30 cellular contexts compared by ENCODE assay signal in genomic region chr16:69307091-69307490, GRCh38. TPM values are rescaled to one million over a fixed set of nuclear protein-coding genes. Genes with fewer than 3 reads are reported as not detected.
A peak's percentile ranks its signal among the peaks of the same experiment; 100 is the strongest.
DNase-seq lines count a peak whose midpoint lies in the region; ATAC-seq, FAIRE-seq and TF ChIP-seq lines count a peak whose summit lies in the region.
"Had no signal": no experiment of that assay in that cellular context is flagged by ENCODE, and none has a peak within 500 bp of the region (broad histone marks: within the 10 kb centered on the region; RNA-seq: fewer than 3 reads in every experiment).

No MANE protein-coding gene starts in this region.

- no peaks in the 10 kb centered on the region for H3K27me3 ChIP-seq in HepG2 (ENCODE audit: control insufficient read depth in 1 of 2, insufficient read depth in 2 of 2, low read length in 2 of 2)
- no peaks in the 10 kb centered on the region for H3K27me3 ChIP-seq in right lobe of liver
- H3K27me3 ChIP-seq: BE2C, BLaER1 had no signal

- H3K9me3 Mint-ChIP-seq in type B pancreatic cell = no peaks in the 10 kb centered on the region
- H3K9me3 Mint-ChIP-seq: CD14-positive monocyte; CD4-positive, alpha-beta memory T cell; CD8-positive, alpha-beta memory T cell had no signal

- BruUV-seq in HepG2 (replicated peaks; lab: Mats Ljungman, UMichigan) = no TSS peak

- peaks cover 9% of the 10 kb centered on the region for H3K4me1 ChIP-seq in HepG2 (ENCODE audit: insufficient read depth, low read length)
- H3K4me1 ChIP-seq in right lobe of liver = peaks cover 0 to 2% (median under 1%) of the 10 kb centered on the region in 4 donors

- POLR2A ChIA-PET in HepG2 (lab: Yijun Ruan, JAX) = no interaction called here

- no peak overlapping the region for H2AFZ ChIP-seq in HepG2 (ENCODE audit: low read length)

- CTCF ChIA-PET in HepG2 (lab: Yijun Ruan, JAX; ENCODE audit: low intra/inter-chr PET ratio, low total read pairs) = no interaction called here

- peaks cover 4% of the 10 kb centered on the region for H3K79me2 ChIP-seq in HepG2 (ENCODE audit: insufficient read depth, low read length)

- TF ChIP-seq POLR2A in HepG2 (IDR thresholded peaks at IDR 0.05; ENCODE audit: insufficient read depth in 1 of 2, low read depth in 2 of 2, low read length in 2 of 2) (no peak), right lobe of liver (IDR thresholded peaks at IDR 0.05) (no peak)

- 0 out of 2 replicates have a peak, but pooled peaks cover 3% of the 10 kb centered on the region for H4K20me1 ChIP-seq in HepG2 (ENCODE audit: insufficient read depth, low read length)

- FAIRE-seq in HepG2 (lab: Jason Lieb, UNC) = no peak
- FAIRE-seq: A204.1, GM12878, GM12892, GM18507 had no signal

- no peaks in the 10 kb centered on the region for H3K27me3 Mint-ChIP-seq in type B pancreatic cell
- H3K27me3 Mint-ChIP-seq: CD4-positive, alpha-beta memory T cell; CD4-positive, CD25-positive, alpha-beta regulatory T cell; CD8-positive, alpha-beta memory T cell had no signal

- no peak for TF ChIP-seq CTCF in HepG2 (CRISPR knock-in tag; IDR thresholded peaks at IDR 0.05)
- TF ChIP-seq CTCF in right lobe of liver (IDR thresholded peaks at IDR 0.05) = no peak
- TF ChIP-seq CTCF in type B pancreatic cell (conservative IDR thresholded peaks at IDR 0.05) = no peak

- peaks cover 13% of the 10 kb centered on the region for H3K4me1 Mint-ChIP-seq in type B pancreatic cell (ENCODE audit: unreplicated experiment)

- ATAC-seq in HepG2 (no peak), right lobe of liver (no peak), HG03439 (IDR thresholded peaks at IDR 0.05; ENCODE audit: unreplicated experiment) (no peak)
- ATAC-seq: GM12878 had no signal

- in situ Hi-C loops in HepG2 (cut with HindIII; ENCODE audit: extremely low pct_ligation_motif_present, low pct_unique_long_range_greater_than_20kb) = no loop called here

- no peak overlapping the region for H3K4me3 Mint-ChIP-seq in type B pancreatic cell
- H3K4me3 Mint-ChIP-seq: CD14-positive monocyte; CD4-positive, alpha-beta memory T cell had no signal

- peak overlapping the region; percentile 21 for H3K27ac Mint-ChIP-seq in type B pancreatic cell
- H3K27ac Mint-ChIP-seq: CD14-positive monocyte; CD4-positive, CD25-positive, alpha-beta regulatory T cell had no signal

- no peak for TF ChIP-seq RAD21 in HepG2 (CRISPR knock-in tag; IDR thresholded peaks at IDR 0.05)

- H3K9ac ChIP-seq in HepG2 (ENCODE audit: insufficient read depth, low read depth, low read length) = no peak overlapping the region
- H3K9ac ChIP-seq: BLaER1 had no signal

- 76% methylated on average over 1 of the region's 1 CpG for WGBS in HepG2 (ENCODE audit: low lambda C conversion rate)
- 57% methylated on average over 1 of the region's 1 CpG for WGBS in right lobe of liver (ENCODE audit: insufficient coverage, low coverage, low lambda C conversion rate, missing lambda C conversion rate)

- H3K27ac ChIP-seq in HepG2 (ENCODE audit: extremely low read length, insufficient read depth, low read length) (no peak overlapping the region), right lobe of liver (no peak overlapping the region)
- H3K27ac ChIP-seq: BLaER1 had no signal

- H3K9me3 ChIP-seq in HepG2 (ENCODE audit: low read length) (no peaks in the 10 kb centered on the region), right lobe of liver (no peaks in the 10 kb centered on the region)
- H3K9me3 ChIP-seq: BE2C, BLaER1 had no signal

- H3K4me2 ChIP-seq in HepG2 (ENCODE audit: low read depth, low read length) = no peak overlapping the region
- H3K4me2 ChIP-seq: BLaER1 had no signal

- DNase-seq in HepG2 (ENCODE audit: low spot score) (no peak), right lobe of liver (no peak), fibroblast of gingiva (ENCODE audit: low read depth) (peak; percentile 62), type B pancreatic cell (ENCODE audit: extremely low spot score, unreplicated experiment) (no peak), SKM-1 (lab: John Stamatoyannopoulos, UW; ENCODE audit: unreplicated experiment) (no peak)
- DNase-seq: 8988T; ACHN; BE2C; C1 segment of cervical spinal cord; CD4-positive, alpha-beta memory T cell; CD4-positive, CD25-positive, alpha-beta regulatory T cell; CD8-positive, alpha-beta memory T cell; COR-L47; DMS 273 treated with DMSO at 0.1 percent for 48 hours; DMS153; DMS53; DMS79; DND-41; EL; GDM1 had no signal

- H3K4me3 ChIP-seq in HepG2 (replicated peaks in 1 of 3; ENCODE audit: insufficient read depth in 1 of 3, low read depth in 2 of 3, low read length in 3 of 3) (no peak overlapping the region), right lobe of liver (no peak overlapping the region)
- H3K4me3 ChIP-seq: BLaER1, GM12878 had no signal

- H3K36me3 ChIP-seq in HepG2 (replicated peaks in 1 of 2; ENCODE audit: control insufficient read depth in 1 of 2, insufficient read depth in 2 of 2, low read length in 2 of 2) (peaks cover 2 to 4% of the 10 kb centered on the region in 2 experiments; a peak in 3 of 5 replicates), right lobe of liver (peaks cover 0 to under 1% (median 0%) of the 10 kb centered on the region in 4 donors)

- TF ChIP-seq EP300 in HepG2 (IDR thresholded peaks at IDR 0.05; ENCODE audit: low read depth in 2 of 2, low read length in 2 of 2) = no peak
- TF ChIP-seq EP300 in HepG2 (CRISPR knock-in tag; IDR thresholded peaks at IDR 0.05; ENCODE audit: borderline replicate concordance) = no peak

- intact Hi-C loops in HepG2 (cut with micrococcal nuclease; ENCODE audit: unreplicated experiment) = no loop called here
- intact Hi-C loops in right lobe of liver (cut with DNase I) = no loop called here

- H3K36me3 Mint-ChIP-seq in type B pancreatic cell = peaks cover 6% of the 10 kb centered on the region

RNA-seq across cellular contexts. Expression of gene VPS4A, which starts 4.1 kb away (rescaled TPM):
- total RNA-seq in HepG2 (2016; rRNA removed; fragmentation: Illumina TruSeq; extraction: Trizol) (21.0 and 27.9 TPM in 2 replicates), right lobe of liver (10 to 100 TPM in 5 of 6 experiments, 1 to 10 TPM in 1; 9.6 to 15.3 (median 12.3) TPM), type B pancreatic cell (ENCODE audit: low replicate concordance) (23.2 and 31.2 TPM in 2 replicates)
- total RNA-seq in HepG2 (2016; cell fraction: cytosol; rRNA removed; fragmentation: Illumina TruSeq; extraction: Trizol; ENCODE audit: low read depth) = 22.9 and 26.6 TPM in 2 replicates
- 20.6 and 26.3 TPM in 2 replicates for total RNA-seq in HepG2 (2016; cell fraction: insoluble cytoplasmic fraction; rRNA removed; fragmentation: Illumina TruSeq; extraction: Trizol)
- total RNA-seq in HepG2 (2016; cell fraction: membrane; rRNA removed; fragmentation: Illumina TruSeq; extraction: Trizol) = 35.0 and 37.1 TPM in 2 replicates
- total RNA-seq in HepG2 (2016; cell fraction: nucleus; rRNA removed; fragmentation: Illumina TruSeq; extraction: Trizol) = 20.1 and 24.2 TPM in 2 replicates
- polyA plus RNA-seq in HepG2 (2011; rRNA removed) = 13.2 and 15.7 TPM in 2 replicates
- polyA plus RNA-seq in HepG2 (2011; cell fraction: cytosol; rRNA removed) = 13.5 TPM in 2 replicates
- polyA plus RNA-seq in HepG2 (2011; cell fraction: nucleus; rRNA removed) = 19.8 and 23.6 TPM in 2 replicates
- polyA plus RNA-seq in HepG2 (2012) = 35.1 and 39.0 TPM in 2 replicates
- polyA plus RNA-seq in HepG2 (2016; cell fraction: cytosol; fragmentation: Illumina TruSeq; extraction: Trizol; ENCODE audit: low read depth) = 17.7 and 22.9 TPM in 2 replicates
- 25.9 and 27.3 TPM in 2 replicates for polyA plus RNA-seq in HepG2 (2016; cell fraction: insoluble cytoplasmic fraction; fragmentation: Illumina TruSeq; extraction: Trizol; ENCODE audit: low read depth)
- polyA plus RNA-seq in HepG2 (2016; cell fraction: membrane; fragmentation: Illumina TruSeq; extraction: Trizol; ENCODE audit: low read depth) = 29.1 and 33.5 TPM in 2 replicates
- polyA plus RNA-seq in HepG2 (2016; cell fraction: nucleus; fragmentation: Illumina TruSeq; extraction: Trizol; ENCODE audit: insufficient read depth, low read depth) = 40.5 and 45.1 TPM in 2 replicates
- polyA minus RNA-seq in HepG2 (2011; rRNA and poly(A)+ RNA removed; ENCODE audit: low replicate concordance) = 26.2 and 31.9 TPM in 2 replicates
- polyA minus RNA-seq in HepG2 (2011; cell fraction: cytosol; rRNA and poly(A)+ RNA removed) = 8.4 and 11.2 TPM in 2 replicates
- 15.3 and 19.3 TPM in 2 replicates for polyA minus RNA-seq in HepG2 (2011; cell fraction: nucleus; rRNA and poly(A)+ RNA removed)

RNA-seq across cellular contexts. Expression of gene PDF, which starts 23.3 kb away (rescaled TPM):
- total RNA-seq in HepG2 (2016; rRNA removed; fragmentation: Illumina TruSeq; extraction: Trizol) = 26.8 and 48.8 TPM in 2 replicates
- total RNA-seq in HepG2 (2016; cell fraction: cytosol; rRNA removed; fragmentation: Illumina TruSeq; extraction: Trizol; ENCODE audit: low read depth) = 18.2 and 24.6 TPM in 2 replicates
- 28.5 and 44.0 TPM in 2 replicates for total RNA-seq in HepG2 (2016; cell fraction: insoluble cytoplasmic fraction; rRNA removed; fragmentation: Illumina TruSeq; extraction: Trizol)
- 38.4 and 44.7 TPM in 2 replicates for total RNA-seq in HepG2 (2016; cell fraction: membrane; rRNA removed; fragmentation: Illumina TruSeq; extraction: Trizol)
- total RNA-seq in HepG2 (2016; cell fraction: nucleus; rRNA removed; fragmentation: Illumina TruSeq; extraction: Trizol) = 29.9 and 30.3 TPM in 2 replicates
- polyA plus RNA-seq in HepG2 (2011; rRNA removed) = 12.4 and 15.5 TPM in 2 replicates
- 22.8 and 23.1 TPM in 2 replicates for polyA plus RNA-seq in HepG2 (2011; cell fraction: cytosol; rRNA removed)
- 24.7 and 25.0 TPM in 2 replicates for polyA plus RNA-seq in HepG2 (2011; cell fraction: nucleus; rRNA removed)
- 6.4 and 8.7 TPM in 2 replicates for polyA plus RNA-seq in HepG2 (2012)
- 23.5 and 29.1 TPM in 2 replicates for polyA plus RNA-seq in HepG2 (2016; cell fraction: cytosol; fragmentation: Illumina TruSeq; extraction: Trizol; ENCODE audit: low read depth)
- polyA plus RNA-seq in HepG2 (2016; cell fraction: insoluble cytoplasmic fraction; fragmentation: Illumina TruSeq; extraction: Trizol; ENCODE audit: low read depth) = 23.7 and 27.1 TPM in 2 replicates
- 21.1 and 25.6 TPM in 2 replicates for polyA plus RNA-seq in HepG2 (2016; cell fraction: membrane; fragmentation: Illumina TruSeq; extraction: Trizol; ENCODE audit: low read depth)
- 37.8 and 54.6 TPM in 2 replicates for polyA plus RNA-seq in HepG2 (2016; cell fraction: nucleus; fragmentation: Illumina TruSeq; extraction: Trizol; ENCODE audit: insufficient read depth, low read depth)
- 4.4 and 16.0 TPM in 2 replicates for polyA minus RNA-seq in HepG2 (2011; rRNA and poly(A)+ RNA removed; ENCODE audit: low replicate concordance)
- polyA minus RNA-seq in HepG2 (2011; cell fraction: cytosol; rRNA and poly(A)+ RNA removed) = 15.6 and 19.5 TPM in 2 replicates
- 6.3 and 19.4 TPM in 2 replicates for polyA minus RNA-seq in HepG2 (2011; cell fraction: nucleus; rRNA and poly(A)+ RNA removed)
- 10 to 100 TPM; 13.5 to 38.5 (median 15.7) TPM for total RNA-seq in right lobe of liver
- 14.6 and 19.0 TPM in 2 replicates for total RNA-seq in type B pancreatic cell (ENCODE audit: low replicate concordance)

RNA-seq across cellular contexts. Expression of gene COG8, which starts 32.3 kb away (rescaled TPM):
- total RNA-seq in HepG2 (2016; rRNA removed; fragmentation: Illumina TruSeq; extraction: Trizol) (52.1 and 55.3 TPM in 2 replicates), right lobe of liver (10 to 100 TPM; 16.0 to 35.5 (median 25.3) TPM), type B pancreatic cell (ENCODE audit: low replicate concordance) (42.5 and 57.3 TPM in 2 replicates)
- 10.7 and 10.9 TPM in 2 replicates for total RNA-seq in HepG2 (2016; cell fraction: cytosol; rRNA removed; fragmentation: Illumina TruSeq; extraction: Trizol; ENCODE audit: low read depth)
- total RNA-seq in HepG2 (2016; cell fraction: insoluble cytoplasmic fraction; rRNA removed; fragmentation: Illumina TruSeq; extraction: Trizol) = 51.4 and 55.0 TPM in 2 replicates
- total RNA-seq in HepG2 (2016; cell fraction: membrane; rRNA removed; fragmentation: Illumina TruSeq; extraction: Trizol) = 19.3 and 21.7 TPM in 2 replicates
- total RNA-seq in HepG2 (2016; cell fraction: nucleus; rRNA removed; fragmentation: Illumina TruSeq; extraction: Trizol) = 36.9 and 39.9 TPM in 2 replicates
- polyA plus RNA-seq in HepG2 (2011; rRNA removed) = 45.5 and 53.9 TPM in 2 replicates
- 41.6 and 42.2 TPM in 2 replicates for polyA plus RNA-seq in HepG2 (2011; cell fraction: cytosol; rRNA removed)
- 54.2 and 55.8 TPM in 2 replicates for polyA plus RNA-seq in HepG2 (2011; cell fraction: nucleus; rRNA removed)
- 25.6 and 25.8 TPM in 2 replicates for polyA plus RNA-seq in HepG2 (2012)
- 4.5 and 4.6 TPM in 2 replicates for polyA plus RNA-seq in HepG2 (2016; cell fraction: cytosol; fragmentation: Illumina TruSeq; extraction: Trizol; ENCODE audit: low read depth)
- 43.6 and 45.3 TPM in 2 replicates for polyA plus RNA-seq in HepG2 (2016; cell fraction: insoluble cytoplasmic fraction; fragmentation: Illumina TruSeq; extraction: Trizol; ENCODE audit: low read depth)
- 8.1 and 10.3 TPM in 2 replicates for polyA plus RNA-seq in HepG2 (2016; cell fraction: membrane; fragmentation: Illumina TruSeq; extraction: Trizol; ENCODE audit: low read depth)
- polyA plus RNA-seq in HepG2 (2016; cell fraction: nucleus; fragmentation: Illumina TruSeq; extraction: Trizol; ENCODE audit: insufficient read depth, low read depth) = 58.0 and 62.4 TPM in 2 replicates
- 107 and 148 TPM in 2 replicates for polyA minus RNA-seq in HepG2 (2011; rRNA and poly(A)+ RNA removed; ENCODE audit: low replicate concordance)
- polyA minus RNA-seq in HepG2 (2011; cell fraction: cytosol; rRNA and poly(A)+ RNA removed) = 58.2 and 58.3 TPM in 2 replicates
- polyA minus RNA-seq in HepG2 (2011; cell fraction: nucleus; rRNA and poly(A)+ RNA removed) = 63.6 and 70.5 TPM in 2 replicates

RNA-seq across cellular contexts. Expression of gene NIP7, which starts 32.5 kb away (rescaled TPM):
- total RNA-seq in HepG2 (2016; rRNA removed; fragmentation: Illumina TruSeq; extraction: Trizol) (114 and 144 TPM in 2 replicates), right lobe of liver (10 to 100 TPM in 3 of 6 experiments, 1 to 10 TPM in 3; 6.9 to 11.3 (median 9.4) TPM), type B pancreatic cell (ENCODE audit: low replicate concordance) (30.2 and 33.2 TPM in 2 replicates)
- 18.2 and 22.3 TPM in 2 replicates for total RNA-seq in HepG2 (2016; cell fraction: cytosol; rRNA removed; fragmentation: Illumina TruSeq; extraction: Trizol; ENCODE audit: low read depth)
- total RNA-seq in HepG2 (2016; cell fraction: insoluble cytoplasmic fraction; rRNA removed; fragmentation: Illumina TruSeq; extraction: Trizol) = 111 and 158 TPM in 2 replicates
- 44.6 and 49.9 TPM in 2 replicates for total RNA-seq in HepG2 (2016; cell fraction: membrane; rRNA removed; fragmentation: Illumina TruSeq; extraction: Trizol)
- 41.5 and 45.6 TPM in 2 replicates for total RNA-seq in HepG2 (2016; cell fraction: nucleus; rRNA removed; fragmentation: Illumina TruSeq; extraction: Trizol)
- 14.0 and 15.3 TPM in 2 replicates for polyA plus RNA-seq in HepG2 (2011; rRNA removed)
- polyA plus RNA-seq in HepG2 (2011; cell fraction: cytosol; rRNA removed) = 14.2 and 20.2 TPM in 2 replicates
- 6.7 and 10.3 TPM in 2 replicates for polyA plus RNA-seq in HepG2 (2011; cell fraction: nucleus; rRNA removed)
- 36.0 and 46.6 TPM in 2 replicates for polyA plus RNA-seq in HepG2 (2012)
- 8.3 and 9.9 TPM in 2 replicates for polyA plus RNA-seq in HepG2 (2016; cell fraction: cytosol; fragmentation: Illumina TruSeq; extraction: Trizol; ENCODE audit: low read depth)
- 140 and 161 TPM in 2 replicates for polyA plus RNA-seq in HepG2 (2016; cell fraction: insoluble cytoplasmic fraction; fragmentation: Illumina TruSeq; extraction: Trizol; ENCODE audit: low read depth)
- polyA plus RNA-seq in HepG2 (2016; cell fraction: membrane; fragmentation: Illumina TruSeq; extraction: Trizol; ENCODE audit: low read depth) = 25.6 and 25.8 TPM in 2 replicates
- polyA plus RNA-seq in HepG2 (2016; cell fraction: nucleus; fragmentation: Illumina TruSeq; extraction: Trizol; ENCODE audit: insufficient read depth, low read depth) = 69.5 and 74.1 TPM in 2 replicates
- 18.1 and 22.6 TPM in 2 replicates for polyA minus RNA-seq in HepG2 (2011; rRNA and poly(A)+ RNA removed; ENCODE audit: low replicate concordance)
- polyA minus RNA-seq in HepG2 (2011; cell fraction: cytosol; rRNA and poly(A)+ RNA removed) = 14.7 and 15.0 TPM in 2 replicates
- polyA minus RNA-seq in HepG2 (2011; cell fraction: nucleus; rRNA and poly(A)+ RNA removed) = 21.9 and 26.0 TPM in 2 replicates

RNA-seq across cellular contexts. Expression of gene TMED6, which starts 44.5 kb away (rescaled TPM):
- total RNA-seq in HepG2 (2016; rRNA removed; fragmentation: Illumina TruSeq; extraction: Trizol) (6.4 and 14.4 TPM in 2 replicates), right lobe of liver (1 to 10 TPM; 1.6 to 9.9 (median 2.6) TPM), type B pancreatic cell (ENCODE audit: low replicate concordance) (1.7 and 5.3 TPM in 2 replicates)
- 2.9 and 4.8 TPM in 2 replicates for total RNA-seq in HepG2 (2016; cell fraction: cytosol; rRNA removed; fragmentation: Illumina TruSeq; extraction: Trizol; ENCODE audit: low read depth)
- 9.7 and 13.1 TPM in 2 replicates for total RNA-seq in HepG2 (2016; cell fraction: insoluble cytoplasmic fraction; rRNA removed; fragmentation: Illumina TruSeq; extraction: Trizol)
- total RNA-seq in HepG2 (2016; cell fraction: membrane; rRNA removed; fragmentation: Illumina TruSeq; extraction: Trizol) = 4.0 and 4.4 TPM in 2 replicates
- total RNA-seq in HepG2 (2016; cell fraction: nucleus; rRNA removed; fragmentation: Illumina TruSeq; extraction: Trizol) = 9.6 and 11.2 TPM in 2 replicates
- polyA plus RNA-seq in HepG2 (2011; rRNA removed) = 9.8 and 10.5 TPM in 2 replicates
- 8.0 and 12.8 TPM in 2 replicates for polyA plus RNA-seq in HepG2 (2011; cell fraction: cytosol; rRNA removed)
- polyA plus RNA-seq in HepG2 (2011; cell fraction: nucleus; rRNA removed) = 3.0 and 4.5 TPM in 2 replicates
- 6.0 and 10.3 TPM in 2 replicates for polyA plus RNA-seq in HepG2 (2012)
- 3.8 and 4.3 TPM in 2 replicates for polyA plus RNA-seq in HepG2 (2016; cell fraction: cytosol; fragmentation: Illumina TruSeq; extraction: Trizol; ENCODE audit: low read depth)
- 7.5 and 10.5 TPM in 2 replicates for polyA plus RNA-seq in HepG2 (2016; cell fraction: insoluble cytoplasmic fraction; fragmentation: Illumina TruSeq; extraction: Trizol; ENCODE audit: low read depth)
- polyA plus RNA-seq in HepG2 (2016; cell fraction: membrane; fragmentation: Illumina TruSeq; extraction: Trizol; ENCODE audit: low read depth) = 3.5 and 4.2 TPM in 2 replicates
- 17.8 and 20.3 TPM in 2 replicates for polyA plus RNA-seq in HepG2 (2016; cell fraction: nucleus; fragmentation: Illumina TruSeq; extraction: Trizol; ENCODE audit: insufficient read depth, low read depth)
- 1.3 and 10.3 TPM in 2 replicates for polyA minus RNA-seq in HepG2 (2011; rRNA and poly(A)+ RNA removed; ENCODE audit: low replicate concordance)
- polyA minus RNA-seq in HepG2 (2011; cell fraction: cytosol; rRNA and poly(A)+ RNA removed) = 1.6 and 2.7 TPM in 2 replicates
- polyA minus RNA-seq in HepG2 (2011; cell fraction: nucleus; rRNA and poly(A)+ RNA removed) = 6.2 and 6.7 TPM in 2 replicates
- total RNA-seq: Daoy, G401 had no signal
- polyA plus RNA-seq: AG04450; CD14-positive monocyte; CD8-positive, alpha-beta memory T cell had no signal
